Comparison of ENCODE assay signal across 9 cellular contexts in the genomic region with DNA sequence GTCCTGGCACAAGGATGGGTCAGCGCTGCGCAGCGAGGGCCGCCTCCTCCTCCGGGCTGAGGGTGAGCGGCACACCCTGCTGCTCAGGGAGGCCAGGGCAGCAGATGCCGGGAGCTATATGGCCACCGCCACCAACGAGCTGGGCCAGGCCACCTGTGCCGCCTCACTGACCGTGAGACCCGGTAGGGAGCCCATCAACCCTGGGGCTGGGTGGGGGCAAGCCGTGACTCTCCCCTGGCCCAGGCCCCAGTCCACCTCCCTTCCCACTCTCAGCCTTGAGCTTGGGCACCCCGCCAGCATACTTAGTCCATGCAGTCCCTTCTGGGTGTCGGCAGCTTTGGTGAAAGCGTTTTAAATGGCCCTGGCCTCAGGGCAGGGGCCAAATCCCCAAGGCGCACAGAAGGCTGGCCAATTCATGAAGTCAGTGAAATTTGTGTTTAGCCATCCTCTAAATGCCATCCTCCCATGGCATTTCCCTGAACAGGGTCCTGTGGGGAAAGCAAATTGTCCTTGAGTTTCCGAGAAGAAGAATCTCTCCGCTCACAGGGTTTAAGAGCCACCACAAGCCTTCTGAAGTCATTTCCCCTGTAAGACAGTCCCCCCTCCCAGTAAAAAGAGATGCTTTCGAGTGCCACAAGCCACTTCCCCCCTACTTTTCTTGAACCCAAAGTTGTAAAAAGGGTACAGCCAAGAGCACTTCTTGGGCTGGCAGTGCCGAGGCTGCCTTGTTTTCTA. TPM values are rescaled to one million over a fixed set of nuclear protein-coding genes. Genes with fewer than 3 reads are reported as not detected.
DNase-seq lines count a peak whose midpoint lies in the region; ATAC-seq and TF ChIP-seq lines count a peak whose summit lies in the region.
"Had no signal": no experiment of that assay in that cellular context is flagged by ENCODE, and none has a peak within 500 bp of the region (broad histone marks: within the 10 kb centered on the region; RNA-seq: fewer than 3 reads in every experiment).

No MANE protein-coding gene starts in this region.

- H3K79me1 ChIP-seq in mesenchymal stem cell (replicated peaks; ENCODE audit: low read length, poor library complexity, severe bottlenecking) = peaks cover 29% of the 10 kb centered on the region

- H3K14ac ChIP-seq in mesenchymal stem cell (ENCODE audit: low read length in 2 of 2) = no peak overlapping the region

- H3K27ac ChIP-seq in mesenchymal stem cell (ENCODE audit: low read length, poor library complexity, severe bottlenecking) (peak overlapping the region; percentile 93), thoracic aorta (peak overlapping the region; percentile 99)
- H3K27ac ChIP-seq: SJSA1 had no signal

- H2BK5ac ChIP-seq in mesenchymal stem cell (ENCODE audit: low read depth, low read length, poor library complexity, severe bottlenecking) = no peak overlapping the region

- no peak overlapping the region for H4K8ac ChIP-seq in mesenchymal stem cell (ENCODE audit: low read length)

- no peak overlapping the region for H2AFZ ChIP-seq in mesenchymal stem cell (ENCODE audit: low read depth, low read length)

- H3K9me3 ChIP-seq in mesenchymal stem cell (ENCODE audit: control insufficient read depth, low read length) = no peaks in the 10 kb centered on the region
- no peaks in the 10 kb centered on the region for H3K9me3 ChIP-seq in thoracic aorta
- H3K9me3 ChIP-seq: SJSA1 had no signal

- H3K36me3 ChIP-seq in mesenchymal stem cell (ENCODE audit: control insufficient read depth in 1 of 2, insufficient read depth in 2 of 2, low read depth in 1 of 2, low read length in 2 of 2) (peaks cover 56 to 61% of the 10 kb centered on the region in 2 experiments), thoracic aorta (peaks cover 46% of the 10 kb centered on the region)

- TF ChIP-seq CTCF in cardiac fibroblast (IDR thresholded peaks at IDR 0.05; ENCODE audit: low read depth, low read length) = no peak
- TF ChIP-seq CTCF in thoracic aorta (IDR thresholded peaks at IDR 0.05) = no peak

- peak overlapping the region; percentile 1 for H2BK120ac ChIP-seq in mesenchymal stem cell (ENCODE audit: low read depth, low read length)

- WGBS in mesenchymal stem cell = 93% methylated on average over 21 of the region's 21 CpGs

- H3K23ac ChIP-seq in mesenchymal stem cell (ENCODE audit: low read length in 2 of 2) = no peak overlapping the region

- H3K4me1 ChIP-seq in mesenchymal stem cell (ENCODE audit: control insufficient read depth, insufficient read depth, low read depth, low read length) = peaks cover 39% of the 10 kb centered on the region
- peaks cover 56 to 95% of the 10 kb centered on the region in 2 donors for H3K4me1 ChIP-seq in thoracic aorta (ENCODE audit: control insufficient read depth in 1 of 2, low read depth in 2 of 2)

- peak overlapping the region; percentile 88 for H2AK5ac ChIP-seq in mesenchymal stem cell (ENCODE audit: low read length, severe bottlenecking)

- peak; percentile 75 for DNase-seq in M059J (ENCODE audit: low read depth)
- DNase-seq in cardiac fibroblast (ENCODE audit: low read depth in 2 of 2) = peak; percentile 29 to 41
- no peak for DNase-seq in mesenchymal stem cell
- peak; percentile 90 for DNase-seq in thoracic aorta (ENCODE audit: low spot score)
- DNase-seq in NCI-H774 (lab: John Stamatoyannopoulos, UW) = no peak

- H3K18ac ChIP-seq in mesenchymal stem cell (ENCODE audit: low read depth in 1 of 2, low read length in 2 of 2) = peak overlapping the region in 1 of 2 experiments; percentile 68

- peak overlapping the region; percentile 53 for H2BK15ac ChIP-seq in mesenchymal stem cell (ENCODE audit: low read depth, poor library complexity, severe bottlenecking)

- no peak for ATAC-seq in thoracic aorta (ENCODE audit: insufficient number of reproducible peaks, low FRiP score, low read depth)
- ATAC-seq in HG03045 (IDR thresholded peaks at IDR 0.05; ENCODE audit: unreplicated experiment) = no peak
- ATAC-seq in HG03095 (IDR thresholded peaks at IDR 0.05; ENCODE audit: unreplicated experiment) = no peak

- H3K4me3 ChIP-seq in cardiac fibroblast (replicated peaks in 1 of 2; ENCODE audit: low read depth in 2 of 2, low read length in 2 of 2) (no peak overlapping the region), mesenchymal stem cell (ENCODE audit: insufficient read depth in 1 of 2, low read depth in 1 of 2, low read length in 2 of 2) (no peak overlapping the region), thoracic aorta (peak overlapping the region; percentile 79)
- H3K4me3 ChIP-seq: K562, SJSA1 had no signal

- peak overlapping the region; percentile 82 for H3K9ac ChIP-seq in mesenchymal stem cell (ENCODE audit: low read length)

- H4K91ac ChIP-seq in mesenchymal stem cell (ENCODE audit: low read length) = no peak overlapping the region

- H3K27me3 ChIP-seq in mesenchymal stem cell (ENCODE audit: control insufficient read depth in 1 of 2, insufficient read depth in 1 of 2, low read length in 2 of 2) = no peaks in the 10 kb centered on the region
- H3K27me3 ChIP-seq in thoracic aorta (replicated peaks; ENCODE audit: insufficient read depth) = no peaks in the 10 kb centered on the region
- H3K27me3 ChIP-seq: SJSA1 had no signal

- peak overlapping the region in 1 of 2 experiments; percentile 51 for H3K4ac ChIP-seq in mesenchymal stem cell (ENCODE audit: low read depth in 1 of 2, low read length in 2 of 2)

- peak overlapping the region; percentile 53 to 85 for H2BK12ac ChIP-seq in mesenchymal stem cell (ENCODE audit: low read length in 2 of 2)

- H3K4me2 ChIP-seq in mesenchymal stem cell (ENCODE audit: low read length, poor library complexity, severe bottlenecking) = no peak overlapping the region

RNA-seq across cellular contexts. Expression of a gene that starts 17.1 kb away (rescaled TPM):
- total RNA-seq in M059J (2014; rRNA removed; shearing (Covaris generic)) = 9.8 and 13.9 TPM in 2 replicates
- 19.3 TPM for polyA plus RNA-seq in mesenchymal stem cell (2013, experiment 1 of 2)
- polyA plus RNA-seq in mesenchymal stem cell (2013, experiment 2 of 2) = 19.1 TPM
- total RNA-seq in thoracic aorta = 100 to 1,000 TPM; 426 to 455 TPM

RNA-seq across cellular contexts. Expression of a gene that starts 33.6 kb away (rescaled TPM):
- total RNA-seq in M059J (2014; rRNA removed; shearing (Covaris generic)) = 0.37 TPM in 1 of 2 replicates, not detected in the other
- polyA plus RNA-seq in mesenchymal stem cell (2013, experiment 1 of 2) = 1.2 TPM
- 1.8 TPM for polyA plus RNA-seq in mesenchymal stem cell (2013, experiment 2 of 2)
- total RNA-seq in thoracic aorta = 100 to 1,000 TPM; 146 to 302 TPM

RNA-seq across cellular contexts. Expression of a gene that starts 46.9 kb away (rescaled TPM):
- total RNA-seq in M059J (2014; rRNA removed; shearing (Covaris generic)) = 81.6 and 89.2 TPM in 2 replicates
- 41.8 TPM for polyA plus RNA-seq in mesenchymal stem cell (2013, experiment 1 of 2)
- 41.6 TPM for polyA plus RNA-seq in mesenchymal stem cell (2013, experiment 2 of 2)
- 10 to 100 TPM; 30.5 to 56.5 TPM for total RNA-seq in thoracic aorta

Comparison
In these comparisons a context has a peak if more than half of its experiments do, and no peak if none do; other contexts are left out.
1. DNase-seq: peak in M059J (single experiment), cardiac fibroblast (2 of 2) and thoracic aorta (single experiment); none in mesenchymal stem cell (single experiment) and NCI-H774 (single experiment).
2. RNA of a gene that starts 17.1 kb away (total RNA-seq): 426 to 455 TPM in thoracic aorta; 9.8 to 13.9 TPM in M059J; every median in the first group is over 10 times any median in the second.
3. RNA of a gene that starts 33.6 kb away (total RNA-seq): 146 to 302 TPM in thoracic aorta; 0.37 TPM in M059J; every median in the first group is over 100 times any median in the second.